In the genomic region with DNA sequence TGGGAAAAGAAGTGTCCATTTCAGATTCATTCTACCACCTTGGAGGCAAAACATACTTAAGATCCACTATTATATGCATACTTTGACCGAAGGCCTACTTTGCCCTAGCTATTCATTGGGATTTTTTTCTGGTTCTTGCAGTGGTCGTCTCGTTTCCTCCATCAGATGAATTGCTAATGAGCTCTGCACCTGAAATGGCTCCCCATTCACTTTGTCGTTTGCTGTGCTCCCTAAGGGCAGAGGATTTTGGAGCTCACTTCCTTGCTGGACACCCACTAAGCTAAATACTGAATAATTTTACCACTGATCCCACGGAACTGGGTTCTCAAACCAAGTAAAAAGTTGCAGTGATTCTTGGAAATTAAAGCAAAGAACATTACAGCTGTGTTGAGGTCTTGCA, we compare ENCODE assay signal across 8 cellular contexts. TPM values are rescaled to one million over a fixed set of nuclear protein-coding genes. Genes with fewer than 3 reads are reported as not detected.
DNase-seq lines count a peak whose midpoint lies in the region; ATAC-seq and TF ChIP-seq lines count a peak whose summit lies in the region.

No MANE protein-coding gene starts in this region.

- H3K27ac ChIP-seq in hepatocyte (peak overlapping the region; percentile 99), smooth muscle cell (ENCODE audit: low read depth) (peak overlapping the region; percentile 83)

- H3K4me3 Mint-ChIP-seq in activated B cell treated with CpG ODN at 0.5 μM for 24 hours: peak overlapping the region; percentile 92

- no peak for ATAC-seq in activated B cell treated with CpG ODN at 0.5 μM for 24 hours (ENCODE audit: low read depth)
- ATAC-seq in HG03457 (IDR thresholded peaks at IDR 0.05; ENCODE audit: unreplicated experiment): no peak
- no peak for ATAC-seq in HG03175 (IDR thresholded peaks at IDR 0.05; ENCODE audit: unreplicated experiment)
- ATAC-seq in GM18873 (IDR thresholded peaks at IDR 0.05; ENCODE audit: low FRiP score, unreplicated experiment): no peak

- H3K9me3 ChIP-seq in hepatocyte (ENCODE audit: low read depth): no peaks in the 10 kb centered on the region
- H3K9me3 ChIP-seq in smooth muscle cell (replicated peaks; ENCODE audit: low read depth): no peaks in the 10 kb centered on the region

- H4K20me1 ChIP-seq in hepatocyte (ENCODE audit: insufficient read depth, poor library complexity, severe bottlenecking): peaks cover 38% of the 10 kb centered on the region
- peaks cover 55% of the 10 kb centered on the region for H4K20me1 ChIP-seq in smooth muscle cell (ENCODE audit: low read depth)

- TF ChIP-seq CTCF in HFF-Myc (IDR thresholded peaks at IDR 0.05; ENCODE audit: low read depth, low read length, missing control alignments) (no peak), activated B cell treated with CpG ODN at 0.5 μM for 24 hours (IDR thresholded peaks at IDR 0.05) (no peak), hepatocyte (IDR thresholded peaks at IDR 0.05; ENCODE audit: poor library complexity) (no peak), smooth muscle cell (IDR thresholded peaks at IDR 0.05; ENCODE audit: borderline replicate concordance, insufficient read depth, poor library complexity, severe bottlenecking) (no peak)

- H3K79me2 ChIP-seq in hepatocyte (peaks cover 65% of the 10 kb centered on the region), smooth muscle cell (ENCODE audit: low read depth) (peaks cover 59% of the 10 kb centered on the region)

- H3K4me3 ChIP-seq in HFF-Myc (replicated peaks; ENCODE audit: low read depth, low read length) (peak overlapping the region; percentile 89), hepatocyte (peak overlapping the region; percentile 98), smooth muscle cell (peak overlapping the region; percentile 96)

- POLR2A ChIA-PET in activated B cell treated with CpG ODN at 0.5 μM for 24 hours (lab: Charles Lee): interaction anchor here (0.6 to 11.1 kb wide), 7 partner anchors 16 to 348 kb away, joined by 3 to 322 read pairs (median 13); a partner anchor contains a TSS

- 20% methylated on average over 5 of the region's 5 CpGs for whole genome bisulfite sequencing in hepatocyte (ENCODE audit: low lambda C conversion rate, missing lambda C conversion rate)
- 29% methylated on average over 5 of the region's 5 CpGs for WGBS in smooth muscle cell (ENCODE audit: low lambda C conversion rate)

- H3K4me2 ChIP-seq in hepatocyte: peak overlapping the region; percentile 90
- H3K4me2 ChIP-seq in smooth muscle cell: peak overlapping the region; percentile 87

- peaks cover 51% of the 10 kb centered on the region for H3K4me1 Mint-ChIP-seq in activated B cell treated with CpG ODN at 0.5 μM for 24 hours

- H3K27me3 Mint-ChIP-seq in activated B cell treated with CpG ODN at 0.5 μM for 24 hours: no peaks in the 10 kb centered on the region

- H3K36me3 Mint-ChIP-seq in activated B cell treated with CpG ODN at 0.5 μM for 24 hours (ENCODE audit: low read depth): peaks cover 14% of the 10 kb centered on the region

- H3K9ac ChIP-seq in smooth muscle cell (ENCODE audit: low read depth): peak overlapping the region; percentile 90

- H3K27me3 ChIP-seq in hepatocyte (no peaks in the 10 kb centered on the region), smooth muscle cell (ENCODE audit: low read depth) (no peaks in the 10 kb centered on the region)

- no peaks in the 10 kb centered on the region for H3K36me3 ChIP-seq in hepatocyte (replicated peaks; ENCODE audit: insufficient read depth, low read depth)
- H3K36me3 ChIP-seq in smooth muscle cell (ENCODE audit: low read depth): no peaks in the 10 kb centered on the region

- H3K27ac Mint-ChIP-seq in activated B cell treated with CpG ODN at 0.5 μM for 24 hours: peak overlapping the region; percentile 91

- DNase-seq in HFF-Myc (ENCODE audit: extremely low read depth, low read depth) (no peak), activated B cell treated with CpG ODN at 0.5 μM for 24 hours (no peak), hepatocyte (ENCODE audit: low spot score) (no peak), smooth muscle cell (lab: John Stamatoyannopoulos, UW; ENCODE audit: unreplicated experiment) (no peak), UCSD-AML1 (lab: John Stamatoyannopoulos, UW; ENCODE audit: unreplicated experiment) (no peak)

- CTCF ChIA-PET in activated B cell treated with CpG ODN at 0.5 μM for 24 hours (lab: Charles Lee): interaction anchor here (1.0 to 5.8 kb wide), 4 partner anchors 15 to 166 kb away, joined by 3 to 134 read pairs (median 34); a partner anchor contains a TSS

- H3K9me2 ChIP-seq in hepatocyte (replicated peaks; ENCODE audit: insufficient read depth): no peaks in the 10 kb centered on the region

- no peak overlapping the region for H2AFZ ChIP-seq in hepatocyte
- H2AFZ ChIP-seq in smooth muscle cell (ENCODE audit: low read depth): no peak overlapping the region

- H3F3A ChIP-seq in smooth muscle cell (ENCODE audit: low read depth): peaks cover 40% of the 10 kb centered on the region

- peaks cover 4% of the 10 kb centered on the region for H3K9me3 Mint-ChIP-seq in activated B cell treated with CpG ODN at 0.5 μM for 24 hours

- intact Hi-C loops in activated B cell treated with CpG ODN at 0.5 μM for 24 hours (cut with micrococcal nuclease): loop anchor here (10.0 kb wide), 1 partner anchor 940 kb away; a partner anchor contains a TSS

- peaks cover 12% of the 10 kb centered on the region for H3K4me1 ChIP-seq in hepatocyte (ENCODE audit: insufficient read depth)
- peaks cover 18% of the 10 kb centered on the region for H3K4me1 ChIP-seq in smooth muscle cell (ENCODE audit: low read depth)

RNA-seq across cellular contexts. Expression of a gene that starts 1.9 kb away (rescaled TPM):
- total RNA-seq in activated B cell treated with CpG ODN at 0.5 μM for 24 hours: 85.5 and 94.0 TPM in 2 replicates
- 56.6 and 67.8 TPM in 2 replicates for total RNA-seq in hepatocyte
- 19.0 and 22.1 TPM in 2 replicates for polyA plus RNA-seq in hepatocyte
- 43.1 and 54.3 TPM in 2 replicates for total RNA-seq in smooth muscle cell
- 16.5 and 17.9 TPM in 2 replicates for polyA plus RNA-seq in smooth muscle cell

RNA-seq across cellular contexts. Expression of a gene that starts 16.3 kb away (rescaled TPM):
- total RNA-seq in activated B cell treated with CpG ODN at 0.5 μM for 24 hours (23.5 and 24.9 TPM in 2 replicates), hepatocyte (33.6 and 33.7 TPM in 2 replicates), smooth muscle cell (34.8 and 48.1 TPM in 2 replicates)
- polyA plus RNA-seq in hepatocyte (27.4 and 31.0 TPM in 2 replicates), smooth muscle cell (44.5 and 45.1 TPM in 2 replicates)

RNA-seq across cellular contexts. Expression of a gene that starts 22.8 kb away (rescaled TPM):
- total RNA-seq in activated B cell treated with CpG ODN at 0.5 μM for 24 hours (0.42 TPM in 1 of 2 replicates, not detected in the other), hepatocyte (2.3 and 3.7 TPM in 2 replicates), smooth muscle cell (2.6 and 4.3 TPM in 2 replicates)
- polyA plus RNA-seq in hepatocyte (1.6 and 3.1 TPM in 2 replicates), smooth muscle cell (1.7 and 3.0 TPM in 2 replicates)
